ENCODE assay signal across 9 cellular contexts in genomic region chr15:43104426-43104825, GRCh38. TPM values are rescaled to one million over a fixed set of nuclear protein-coding genes. Genes with fewer than 3 reads are reported as not detected.
DNase-seq lines count a peak whose midpoint lies in the region; ATAC-seq and TF ChIP-seq lines count a peak whose summit lies in the region.
"Had no signal": no experiment of that assay in that cellular context is flagged by ENCODE, and none has a peak within 500 bp of the region (broad histone marks: within the 10 kb centered on the region; RNA-seq: fewer than 3 reads in every experiment).

No MANE protein-coding gene starts in this region.

- no peak for DNase-seq in CD4-positive, CD25-positive, alpha-beta regulatory T cell
- DNase-seq in mammary epithelial cell = peak; percentile 84
- DNase-seq in natural killer cell treated with Interleukin-12 subunit alpha and Interleukin-12 subunit beta and Interleukin-15 and Interleukin-18, amount 100 ng/mL, for 72 hours (ENCODE audit: low spot score) = no peak
- no peak for DNase-seq in NCI-H1930 (lab: John Stamatoyannopoulos, UW)
- DNase-seq in stimulated activated CD4-positive, alpha-beta T cell treated with anti-CD3 and anti-CD28 coated beads, Interleukin-2, amount 100 ng/mL, for 24 hours = no peak
- DNase-seq: NCI-H2171 treated with DMSO at 0.1 percent for 48 hours had no signal

- H3K4me2 ChIP-seq in KMS-11 (peak overlapping the region; percentile 82; the same call in 1 of the 2 replicates), mammary epithelial cell (ENCODE audit: insufficient read depth, low read depth, low read length) (peak overlapping the region; percentile 77)

- BruUV-seq in mammary epithelial cell (replicated peaks; lab: Mats Ljungman, UMichigan) = no TSS peak

- H3K79me2 ChIP-seq in KMS-11 (ENCODE audit: insufficient read depth, low read depth) (peaks cover 20% of the 10 kb centered on the region), mammary epithelial cell (ENCODE audit: insufficient read depth, low read length) (peaks cover 57% of the 10 kb centered on the region)

- H3K27me3 ChIP-seq in CD4-positive, CD25-positive, alpha-beta regulatory T cell (ENCODE audit: control insufficient read depth, insufficient read depth, low read length) = no peaks in the 10 kb centered on the region
- H3K27me3 ChIP-seq in KMS-11 (ENCODE audit: insufficient read depth, low read depth) (no peaks in the 10 kb centered on the region), mammary epithelial cell (ENCODE audit: insufficient read depth, low read length) (no peaks in the 10 kb centered on the region)

- no peak for ATAC-seq in CD4-positive, CD25-positive, alpha-beta regulatory T cell (ENCODE audit: low read depth in 2 of 2)
- no peak for ATAC-seq in natural killer cell treated with Interleukin-12 subunit alpha and Interleukin-12 subunit beta and Interleukin-15 and Interleukin-18, amount 100 ng/mL, for 72 hours
- ATAC-seq in GM21786 (IDR thresholded peaks at IDR 0.05; ENCODE audit: unreplicated experiment) = no peak
- no peak for ATAC-seq in GM18868 (IDR thresholded peaks at IDR 0.05; ENCODE audit: unreplicated experiment)

- 2% methylated on average over 5 of the region's 5 CpGs for whole genome bisulfite sequencing in mammary epithelial cell (ENCODE audit: low coverage, missing lambda C conversion rate)

- TF ChIP-seq CTCF in KMS-11 (conservative IDR thresholded peaks at IDR 0.05; ENCODE audit: low read depth, low read length) = no peak
- peak in 1 of 2 donors; percentile 7 for TF ChIP-seq CTCF in mammary epithelial cell (conservative IDR thresholded peaks at IDR 0.05 in 1 of 2, IDR thresholded peaks at IDR 0.05 in 1 of 2; ENCODE audit: extremely low read depth in 1 of 2, insufficient read depth in 1 of 2, low read depth in 1 of 2, low read length in 2 of 2)

- H3K4me3 ChIP-seq in CD4-positive, CD25-positive, alpha-beta regulatory T cell (ENCODE audit: low read depth, low read length) = peak overlapping the region; percentile 98
- H3K4me3 ChIP-seq in KMS-11 (IDR thresholded peaks at IDR 0.05; ENCODE audit: insufficient read depth, low read depth, low read length) (no peak overlapping the region), mammary epithelial cell (replicated peaks in 1 of 3; ENCODE audit: insufficient read depth in 1 of 3, low read depth in 2 of 3, low read length in 3 of 3) (peak overlapping the region; percentile 74 to 82 (median 77))

- H3K9me3 ChIP-seq in CD4-positive, CD25-positive, alpha-beta regulatory T cell (ENCODE audit: control insufficient read depth in 2 of 2, low read length in 2 of 2) = no peaks in the 10 kb centered on the region
- no peaks in the 10 kb centered on the region for H3K9me3 ChIP-seq in mammary epithelial cell (replicated peaks; ENCODE audit: insufficient read depth, low read length)

- H3K9ac ChIP-seq in KMS-11 = no peak overlapping the region
- peak overlapping the region; percentile 63 for H3K9ac ChIP-seq in mammary epithelial cell (ENCODE audit: insufficient read depth, low read length)

- no peak overlapping the region for H3K27ac ChIP-seq in CD4-positive, CD25-positive, alpha-beta regulatory T cell (ENCODE audit: insufficient read depth, low read length, poor library complexity, severe bottlenecking)
- H3K27ac ChIP-seq in KMS-11 (no peak overlapping the region), mammary epithelial cell (ENCODE audit: insufficient read depth, low read depth, low read length) (peak overlapping the region; percentile 91)

- H3K4me3 Mint-ChIP-seq in CD4-positive, CD25-positive, alpha-beta regulatory T cell = peak overlapping the region; percentile 38 to 77 (median 70)
- H3K4me3 Mint-ChIP-seq in natural killer cell treated with Interleukin-12 subunit alpha and Interleukin-12 subunit beta and Interleukin-15 and Interleukin-18, amount 100 ng/mL, for 72 hours = peak overlapping the region; percentile 75

- no peaks in the 10 kb centered on the region for H4K20me1 ChIP-seq in KMS-11 (ENCODE audit: insufficient read depth)
- H4K20me1 ChIP-seq in mammary epithelial cell (ENCODE audit: insufficient read depth, low read length) = no peaks in the 10 kb centered on the region

- in situ Hi-C loops in mammary epithelial cell (cut with MboI; ENCODE audit: low sequenced_read_pairs in 2 of 2) = no loop called here

- H3K9me3 Mint-ChIP-seq in CD4-positive, CD25-positive, alpha-beta regulatory T cell = peaks cover 0 to 1% (median 0%) of the 10 kb centered on the region in 7 donors
- no peaks in the 10 kb centered on the region for H3K9me3 Mint-ChIP-seq in natural killer cell treated with Interleukin-12 subunit alpha and Interleukin-12 subunit beta and Interleukin-15 and Interleukin-18, amount 100 ng/mL, for 72 hours

- H2AFZ ChIP-seq in KMS-11 (ENCODE audit: low read depth) (no peak overlapping the region), mammary epithelial cell (ENCODE audit: low read depth, low read length) (no peak overlapping the region)

- peaks cover 31% of the 10 kb centered on the region for H3K4me1 ChIP-seq in CD4-positive, CD25-positive, alpha-beta regulatory T cell (ENCODE audit: control insufficient read depth, insufficient read depth, low read length, poor library complexity, severe bottlenecking)
- H3K4me1 ChIP-seq in KMS-11 (ENCODE audit: low read depth, poor library complexity, severe bottlenecking) = peaks cover 19% of the 10 kb centered on the region
- peaks cover 36% of the 10 kb centered on the region for H3K4me1 ChIP-seq in mammary epithelial cell (ENCODE audit: insufficient read depth, low read length)

- H3K36me3 ChIP-seq in CD4-positive, CD25-positive, alpha-beta regulatory T cell (ENCODE audit: control insufficient read depth, insufficient read depth, low read length) = peaks cover 13% of the 10 kb centered on the region
- H3K36me3 ChIP-seq in KMS-11 (ENCODE audit: insufficient read depth) (no peaks in the 10 kb centered on the region), mammary epithelial cell (ENCODE audit: insufficient read depth, low read length) (peaks cover 11% of the 10 kb centered on the region)

- dilution Hi-C loops in mammary epithelial cell (cut with HindIII; ENCODE audit: low sequenced_read_pairs) = no loop called here

- peak overlapping the region in 2 of 3 donors; percentile 59 to 77 for H3K27ac Mint-ChIP-seq in CD4-positive, CD25-positive, alpha-beta regulatory T cell
- peak overlapping the region; percentile 60 to 100 for H3K27ac Mint-ChIP-seq in natural killer cell treated with Interleukin-12 subunit alpha and Interleukin-12 subunit beta and Interleukin-15 and Interleukin-18, amount 100 ng/mL, for 72 hours

- H3K27me3 Mint-ChIP-seq in CD4-positive, CD25-positive, alpha-beta regulatory T cell = peaks cover 4% of the 10 kb centered on the region
- peaks cover 0 to 4% of the 10 kb centered on the region in 2 donors for H3K27me3 Mint-ChIP-seq in natural killer cell treated with Interleukin-12 subunit alpha and Interleukin-12 subunit beta and Interleukin-15 and Interleukin-18, amount 100 ng/mL, for 72 hours

- peaks cover 27% of the 10 kb centered on the region for H3K36me3 Mint-ChIP-seq in CD4-positive, CD25-positive, alpha-beta regulatory T cell
- H3K36me3 Mint-ChIP-seq in natural killer cell treated with Interleukin-12 subunit alpha and Interleukin-12 subunit beta and Interleukin-15 and Interleukin-18, amount 100 ng/mL, for 72 hours = peaks cover 33% of the 10 kb centered on the region

- CTCF ChIA-PET in mammary epithelial cell (lab: Charles Lee; ENCODE audit: low non-redundant PET) = no interaction called here

- intact Hi-C loops in mammary epithelial cell (cut with micrococcal nuclease) = loop anchor here (5.0 to 10.0 kb wide), 2 partner anchors 63 to 180 kb away; no protein-coding TSS in a partner anchor

- peaks cover 37 to 66% (median 56%) of the 10 kb centered on the region in 4 donors for H3K4me1 Mint-ChIP-seq in CD4-positive, CD25-positive, alpha-beta regulatory T cell
- H3K4me1 Mint-ChIP-seq in natural killer cell treated with Interleukin-12 subunit alpha and Interleukin-12 subunit beta and Interleukin-15 and Interleukin-18, amount 100 ng/mL, for 72 hours (ENCODE audit: low read depth in 2 of 2) = peaks cover 59 to 63% of the 10 kb centered on the region in 2 donors

RNA-seq across cellular contexts. Expression of gene UBR1, which starts 1.4 kb away (rescaled TPM):
- 48.2 TPM for total RNA-seq in CD4-positive, CD25-positive, alpha-beta regulatory T cell
- polyA plus RNA-seq in CD4-positive, CD25-positive, alpha-beta regulatory T cell = 10 to 100 TPM; 15.9 to 18.7 (median 17.3) TPM
- 10 to 100 TPM; 32.5 to 45.8 TPM for total RNA-seq in mammary epithelial cell
- 9.6 TPM for polyA plus RNA-seq in mammary epithelial cell
- polyA minus RNA-seq in mammary epithelial cell = 25.4 TPM
- 10 to 100 TPM; 56.4 to 59.4 TPM for total RNA-seq in natural killer cell treated with Interleukin-12 subunit alpha and Interleukin-12 subunit beta and Interleukin-15 and Interleukin-18, amount 100 ng/mL, for 72 hours

RNA-seq across cellular contexts. Expression of gene TMEM62, which starts 29.0 kb away (rescaled TPM):
- total RNA-seq in CD4-positive, CD25-positive, alpha-beta regulatory T cell = 30.0 TPM
- polyA plus RNA-seq in CD4-positive, CD25-positive, alpha-beta regulatory T cell = 10 to 100 TPM; 11.4 to 18.1 (median 14.2) TPM
- 10 to 100 TPM; 13.3 to 14.8 TPM for total RNA-seq in mammary epithelial cell
- 4.7 TPM for polyA plus RNA-seq in mammary epithelial cell
- 4.8 TPM for polyA minus RNA-seq in mammary epithelial cell
- 10 to 100 TPM; 25.5 to 40.3 TPM for total RNA-seq in natural killer cell treated with Interleukin-12 subunit alpha and Interleukin-12 subunit beta and Interleukin-15 and Interleukin-18, amount 100 ng/mL, for 72 hours
